ENCODE assay signal across 10 cellular contexts in genomic region chr4:3302164-3302785, GRCh38. TPM values are rescaled to one million over a fixed set of nuclear protein-coding genes. Genes with fewer than 3 reads are reported as not detected.
A peak's percentile ranks its signal among the peaks of the same experiment; 100 is the strongest.
DNase-seq lines count a peak whose midpoint lies in the region; ATAC-seq, FAIRE-seq and TF ChIP-seq lines count a peak whose summit lies in the region.
"Had no signal": no experiment of that assay in that cellular context is flagged by ENCODE, and none has a peak within 500 bp of the region (broad histone marks: within the 10 kb centered on the region; RNA-seq: fewer than 3 reads in every experiment).

No MANE protein-coding gene starts in this region.

- no peak for FAIRE-seq in HTR-8/SVneo (lab: Jason Lieb, UNC)

- peak overlapping the region; percentile 85 for H3K4me3 Mint-ChIP-seq in CD4-positive, alpha-beta T cell

- H3K9me3 ChIP-seq in CD4-positive, alpha-beta T cell (ENCODE audit: control insufficient read depth, low read length): no peaks in the 10 kb centered on the region
- H3K9me3 ChIP-seq in SJSA1 (replicated peaks): no peaks in the 10 kb centered on the region
- no peaks in the 10 kb centered on the region for H3K9me3 ChIP-seq in sigmoid colon

- peak; percentile 62 to 95 (median 72) for DNase-seq in CD4-positive, alpha-beta T cell
- peak; percentile 68 to 87 for DNase-seq in SJSA1 (ENCODE audit: low read depth in 1 of 2, low spot score in 2 of 2)
- DNase-seq in activated naive CD4-positive, alpha-beta T cell treated with Interleukin-2 at 50 U/mL for 16 hours: peak; percentile 72
- peak; percentile 57 for DNase-seq in sigmoid colon
- DNase-seq in occipital lobe (lab: John Stamatoyannopoulos, UW): no peak
- DNase-seq in HTR-8/SVneo (ENCODE audit: insufficient read length, low spot score): no peak
- DNase-seq in amniotic stem cell (lab: John Stamatoyannopoulos, UW): no peak
- DNase-seq: heart right ventricle had no signal

- H3K36me3 ChIP-seq in SJSA1 (no peaks in the 10 kb centered on the region), sigmoid colon (no peaks in the 10 kb centered on the region)
- H3K36me3 ChIP-seq: heart right ventricle, tibial artery had no signal

- ATAC-seq in CD4-positive, alpha-beta T cell (ENCODE audit: poor library complexity): peak; percentile 88
- no peak for ATAC-seq in GM21717 (IDR thresholded peaks at IDR 0.05; ENCODE audit: unreplicated experiment)

- no peak overlapping the region for H3K27ac ChIP-seq in CD4-positive, alpha-beta T cell (ENCODE audit: low read depth, low read length)
- H3K27ac ChIP-seq in SJSA1: peak overlapping the region; percentile 66
- no peak overlapping the region for H3K27ac ChIP-seq in sigmoid colon
- H3K27ac ChIP-seq: heart right ventricle, tibial artery had no signal

- TF ChIP-seq POLR2A in sigmoid colon (IDR thresholded peaks at IDR 0.05): no peak

- H3K27me3 ChIP-seq in CD4-positive, alpha-beta T cell (ENCODE audit: control insufficient read depth, insufficient read depth, low read length): no peaks in the 10 kb centered on the region
- H3K27me3 ChIP-seq in SJSA1 (replicated peaks) (no peaks in the 10 kb centered on the region), sigmoid colon (no peaks in the 10 kb centered on the region)
- H3K27me3 ChIP-seq: heart right ventricle, tibial artery had no signal

- CTCF ChIA-PET in CD4-positive, alpha-beta T cell (lab: Charles Lee): interaction anchor here (0.9 to 1.1 kb wide), 2 partner anchors 10 to 44 kb away, joined by 3 to 4 read pairs; no protein-coding TSS in a partner anchor

- intact Hi-C loops in CD4-positive, alpha-beta T cell (cut with DNase I, micrococcal nuclease): loop anchor here in 1 of 2 experiments (1.0 to 10.0 kb wide), 3 partner anchors 9 to 100 kb away; partner anchors contain the start of gene RGS12
- intact Hi-C loops in sigmoid colon (cut with DNase I): no loop called here

- no peak overlapping the region for H3K4me3 ChIP-seq in SJSA1
- H3K4me3 ChIP-seq in sigmoid colon: no peak overlapping the region
- H3K4me3 ChIP-seq: heart right ventricle, tibial artery had no signal

- POLR2A ChIA-PET in CD4-positive, alpha-beta T cell (lab: Charles Lee): interaction anchor here (0.9 to 1.9 kb wide), 3 partner anchors 9 to 22 kb away, joined by 3 to 7 read pairs (median 3); partner anchors contain the start of gene RGS12

- peaks cover 85% of the 10 kb centered on the region for H3K4me1 Mint-ChIP-seq in CD4-positive, alpha-beta T cell (ENCODE audit: low read depth)

- H3K4me1 ChIP-seq in SJSA1 (replicated peaks): peaks cover 44% of the 10 kb centered on the region
- H3K4me1 ChIP-seq in sigmoid colon: peaks cover 0 to 26% (median 20%) of the 10 kb centered on the region in 4 donors

- TF ChIP-seq EP300 in sigmoid colon (IDR thresholded peaks at IDR 0.05): no peak

- no peaks in the 10 kb centered on the region for H3K36me3 Mint-ChIP-seq in CD4-positive, alpha-beta T cell (ENCODE audit: low read depth)

- 48 to 80% methylated on average over 17 of the region's 17 CpGs for WGBS in sigmoid colon, 2 donors

- no peaks in the 10 kb centered on the region for H3K27me3 Mint-ChIP-seq in CD4-positive, alpha-beta T cell

- no peak for TF ChIP-seq CTCF in CD4-positive, alpha-beta T cell (IDR thresholded peaks at IDR 0.05)
- TF ChIP-seq CTCF in sigmoid colon (IDR thresholded peaks at IDR 0.05): no peak

- no peaks in the 10 kb centered on the region for H3K9me3 Mint-ChIP-seq in CD4-positive, alpha-beta T cell

- peak overlapping the region; percentile 85 for H3K27ac Mint-ChIP-seq in CD4-positive, alpha-beta T cell

RNA-seq across cellular contexts. Expression of gene RGS12, which starts 9.5 kb away (rescaled TPM):
- total RNA-seq in CD4-positive, alpha-beta T cell: 10 to 100 TPM; 14.1 to 16.9 TPM
- 48.5 and 79.6 TPM in 2 replicates for total RNA-seq in SJSA1 (2014; rRNA removed; shearing (Covaris generic))
- total RNA-seq in sigmoid colon (10 to 100 TPM; 15.7 to 21.6 (median 17.8) TPM), occipital lobe (68.8 TPM)
- polyA plus RNA-seq in sigmoid colon: 10 to 100 TPM in 1 of 3 donors, 1 to 10 TPM in 2; 3.0 to 14.6 (median 6.7) TPM

RNA-seq across cellular contexts. Expression of gene MSANTD1, which starts 53.3 kb away (rescaled TPM):
- under 1 TPM; 0.67 to 0.74 TPM for total RNA-seq in CD4-positive, alpha-beta T cell
- 0.21 TPM in 1 of 2 replicates, not detected in the other for total RNA-seq in SJSA1 (2014; rRNA removed; shearing (Covaris generic))
- total RNA-seq in sigmoid colon (1 to 10 TPM in 2 of 4 donors, under 1 TPM in 2; 0.16 to 1.2 (median 0.73) TPM), occipital lobe (5.9 TPM)
- polyA plus RNA-seq in sigmoid colon: under 1 TPM in 2 of 3 donors, not detected in 1; under 0.01 to 0.44 TPM

Comparison
In these comparisons a context has a peak if more than half of its experiments do, and no peak if none do; other contexts are left out.
1. DNase-seq: peak in CD4-positive, alpha-beta T cell (10 of 10), SJSA1 (2 of 2), activated naive CD4-positive, alpha-beta T cell treated with Interleukin-2 at 50 U/mL for 16 hours (single experiment) and sigmoid colon (single experiment); none in occipital lobe (single experiment), HTR-8/SVneo (single experiment) and amniotic stem cell (single experiment).